ENCODE assay signal across 1 cellular context in genomic region chr7:2316578-2316977, GRCh38.
TF ChIP-seq lines count a peak whose summit lies in the region.

No MANE protein-coding gene starts in this region.

TF ChIP-seq in K562, 482 proteins besides CTCF, POLR2A, EP300 and RAD21:
- TF ChIP-seq TEAD4 (IDR thresholded peaks at IDR 0.05; ENCODE audit: low read length) (no peak), TEAD4 (CRISPR knock-in tag; IDR thresholded peaks at IDR 0.05; ENCODE audit: borderline replicate concordance) (0 out of 2 replicates have a peak, but pooled peaks have one; percentile 12), HNRNPUL1 (IDR thresholded peaks at IDR 0.05; ENCODE audit: low read length) (no peak), ZNF644 (tag; IDR thresholded peaks at IDR 0.05; ENCODE audit: low read depth) (no peak), EGR1 (conservative IDR thresholded peaks at IDR 0.05) (peak; percentile 35; the same call in 1 of the 2 replicates)
